13 cellular contexts compared by ENCODE assay signal in genomic region chr1:159014003-159014571, GRCh38. TPM values are rescaled to one million over a fixed set of nuclear protein-coding genes. Genes with fewer than 3 reads are reported as not detected.
A peak's percentile ranks its signal among the peaks of the same experiment; 100 is the strongest.
DNase-seq lines count a peak whose midpoint lies in the region; ATAC-seq, FAIRE-seq and TF ChIP-seq lines count a peak whose summit lies in the region.
"Had no signal": no experiment of that assay in that cellular context is flagged by ENCODE, and none has a peak within 500 bp of the region (broad histone marks: within the 10 kb centered on the region; RNA-seq: fewer than 3 reads in every experiment).

No MANE protein-coding gene starts in this region.

- H3K27me3 Mint-ChIP-seq in CD8-positive, alpha-beta T cell (ENCODE audit: low read depth): no peaks in the 10 kb centered on the region
- no peaks in the 10 kb centered on the region for H3K27me3 Mint-ChIP-seq in naive thymus-derived CD8-positive, alpha-beta T cell

- peak overlapping the region; percentile 93 for H3K27ac Mint-ChIP-seq in CD8-positive, alpha-beta T cell
- peak overlapping the region; percentile 99 to 100 for H3K27ac Mint-ChIP-seq in activated naive CD4-positive, alpha-beta T cell treated with anti-CD3 and anti-CD28 coated beads, Interleukin-2, amount 50 U/mL, for 72 hours
- H3K27ac Mint-ChIP-seq in naive thymus-derived CD8-positive, alpha-beta T cell: peak overlapping the region in 9 of 10 donors; percentile 62 to 99 (median 92)

- no peak for DNase-seq in CD8-positive, alpha-beta T cell
- DNase-seq in GM12892 (ENCODE audit: insufficient read length): no peak
- no peak for DNase-seq in activated naive CD4-positive, alpha-beta T cell treated with anti-CD3 and anti-CD28 coated beads, Interleukin-2, amount 50 U/mL, for 72 hours (ENCODE audit: low spot score in 2 of 2)
- no peak for DNase-seq in naive thymus-derived CD8-positive, alpha-beta T cell
- DNase-seq in NCI-H146 (lab: John Stamatoyannopoulos, UW): no peak
- no peak for DNase-seq in DMS 273 treated with DMSO at 0.1 percent for 48 hours (lab: John Stamatoyannopoulos, UW)
- DNase-seq: activated gamma-delta T cell; effector CD4-positive, alpha-beta T cell; glutamatergic neuron; NCI-H187 treated with DMSO at 0.1 percent for 48 hours; T-helper 9 cell had no signal

- intact Hi-C loops in CD8-positive, alpha-beta T cell (cut with DNase I, micrococcal nuclease): loop anchor here (2.0 to 10.0 kb wide), 2 partner anchors 13 to 1879 kb away; partner anchors contain the start of gene ETV3 (in 1 of the 2)

- H3K4me1 Mint-ChIP-seq in CD8-positive, alpha-beta T cell (ENCODE audit: low read depth): peaks cover 72% of the 10 kb centered on the region
- H3K4me1 Mint-ChIP-seq in naive thymus-derived CD8-positive, alpha-beta T cell: peaks cover 41 to 76% (median 62%) of the 10 kb centered on the region in 4 donors

- H3K4me3 ChIP-seq in CD8-positive, alpha-beta T cell (ENCODE audit: low read depth, low read length): no peak overlapping the region

- no peak overlapping the region for H3K27ac ChIP-seq in CD8-positive, alpha-beta T cell (ENCODE audit: low read depth, low read length)

- H3K27me3 ChIP-seq in CD8-positive, alpha-beta T cell (ENCODE audit: insufficient read depth, low read length): no peaks in the 10 kb centered on the region

- FAIRE-seq in GM12892 (lab: Jason Lieb, UNC): peak; percentile 85
- FAIRE-seq: urothelium cell line had no signal

- H3K4me3 Mint-ChIP-seq in CD8-positive, alpha-beta T cell: peak overlapping the region; percentile 86
- peak overlapping the region; percentile 83 to 99 (median 94) for H3K4me3 Mint-ChIP-seq in naive thymus-derived CD8-positive, alpha-beta T cell

- H3K36me3 Mint-ChIP-seq in CD8-positive, alpha-beta T cell: peaks cover 68% of the 10 kb centered on the region
- peaks cover 72 to 87% of the 10 kb centered on the region in 2 donors for H3K36me3 Mint-ChIP-seq in activated naive CD4-positive, alpha-beta T cell treated with anti-CD3 and anti-CD28 coated beads, Interleukin-2, amount 50 U/mL, for 72 hours
- peaks cover 13 to 53% (median 37%) of the 10 kb centered on the region in 3 donors for H3K36me3 Mint-ChIP-seq in naive thymus-derived CD8-positive, alpha-beta T cell

- H3K36me3 ChIP-seq in CD8-positive, alpha-beta T cell (ENCODE audit: insufficient read depth, low read length): peaks cover 24% of the 10 kb centered on the region

- peak; percentile 45; the same call in 1 of the 2 replicates for TF ChIP-seq POLR2A in GM12892 (IDR thresholded peaks at IDR 0.05; ENCODE audit: low read depth, low read length)

- H3K9me3 Mint-ChIP-seq in CD8-positive, alpha-beta T cell: no peaks in the 10 kb centered on the region
- peaks cover 0 to 4% of the 10 kb centered on the region in 2 donors for H3K9me3 Mint-ChIP-seq in activated naive CD4-positive, alpha-beta T cell treated with anti-CD3 and anti-CD28 coated beads, Interleukin-2, amount 50 U/mL, for 72 hours
- no peaks in the 10 kb centered on the region for H3K9me3 Mint-ChIP-seq in naive thymus-derived CD8-positive, alpha-beta T cell

- peaks cover 40% of the 10 kb centered on the region for H3K4me1 ChIP-seq in CD8-positive, alpha-beta T cell (ENCODE audit: insufficient read depth, low read length)

- no peaks in the 10 kb centered on the region for H3K9me3 ChIP-seq in CD8-positive, alpha-beta T cell (ENCODE audit: low read length)

- POLR2A ChIA-PET in CD8-positive, alpha-beta T cell (lab: Charles Lee): interaction anchor here (0.9 kb wide), 1 partner anchor 28 kb away, joined by 3 read pairs; no protein-coding TSS in a partner anchor
- POLR2A ChIA-PET in naive thymus-derived CD8-positive, alpha-beta T cell (lab: Charles Lee): no interaction called here

- no peak for ATAC-seq in CD8-positive, alpha-beta T cell
- ATAC-seq in activated naive CD4-positive, alpha-beta T cell treated with anti-CD3 and anti-CD28 coated beads, Interleukin-2, amount 50 U/mL, for 72 hours: no peak
- ATAC-seq in naive thymus-derived CD8-positive, alpha-beta T cell: no peak
- no peak for ATAC-seq in GM21737 (IDR thresholded peaks at IDR 0.05; ENCODE audit: unreplicated experiment)

- TF ChIP-seq CTCF in CD8-positive, alpha-beta T cell (IDR thresholded peaks at IDR 0.05): no peak

- CTCF ChIA-PET in CD8-positive, alpha-beta T cell (lab: Charles Lee): interaction anchor here (0.8 to 1.5 kb wide), 2 partner anchors 15 to 16 kb away, joined by 3 to 5 read pairs; no protein-coding TSS in a partner anchor

RNA-seq across cellular contexts. Expression of gene IFI16, which starts 4.4 kb away (rescaled TPM):
- total RNA-seq in CD8-positive, alpha-beta T cell: 10 to 100 TPM; 26.1 to 32.1 TPM
- polyA plus RNA-seq in GM12892 (2012; ENCODE audit: missing spikeins): 184 TPM
- 100 to 1,000 TPM; 226 to 314 TPM for total RNA-seq in activated naive CD4-positive, alpha-beta T cell treated with anti-CD3 and anti-CD28 coated beads, Interleukin-2, amount 50 U/mL, for 72 hours
- 10 to 100 TPM; 83.4 to 89.8 TPM for total RNA-seq in naive thymus-derived CD8-positive, alpha-beta T cell
- polyA plus RNA-seq in naive thymus-derived CD8-positive, alpha-beta T cell: 10 to 100 TPM; 49.2 to 55.2 (median 53.5) TPM
